ENCODE assay signal across 7 cellular contexts in the genomic region with DNA sequence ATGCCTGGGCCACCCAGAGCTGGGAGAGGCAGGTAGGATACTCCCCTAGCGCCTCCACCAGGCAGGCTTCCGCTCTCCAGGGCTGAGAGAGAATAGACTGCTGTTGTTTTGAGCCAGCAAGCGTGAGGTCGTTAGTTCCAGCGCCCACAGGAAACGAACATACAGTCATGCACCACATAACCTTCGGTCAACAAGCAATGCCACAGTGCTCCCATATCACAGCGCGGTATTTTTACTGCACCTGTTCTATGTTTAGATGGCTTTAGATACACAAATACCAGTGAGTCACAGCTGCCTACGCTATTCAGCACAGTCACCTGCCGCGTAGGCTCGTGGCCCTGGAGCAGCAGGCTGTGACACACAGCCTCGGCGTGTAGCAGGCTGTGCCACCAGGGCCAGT.
DNase-seq lines count a peak whose midpoint lies in the region; ATAC-seq lines count a peak whose summit lies in the region.
"Not testable (repeated sequence)": the region's sequence is repeated elsewhere in the genome, so short reads cannot be mapped to it uniquely, and the experiment has no call there.

No MANE protein-coding gene starts in this region.

- not testable (repeated sequence) for H3K9me3 Mint-ChIP-seq in activated CD8-positive, alpha-beta T cell treated with anti-CD3 and anti-CD28 coated beads, Interleukin-2, amount 10 ng/mL, durations not matched to agents 7 days and 5 days (ENCODE audit: insufficient read depth); naive B cell

- POLR2A ChIA-PET in activated CD8-positive, alpha-beta T cell treated with anti-CD3 and anti-CD28 coated beads, Interleukin-2, amount 10 ng/mL, durations not matched to agents 7 days and 5 days (lab: Charles Lee) = not testable (repeated sequence)

- H3K27me3 Mint-ChIP-seq in activated CD8-positive, alpha-beta T cell treated with anti-CD3 and anti-CD28 coated beads, Interleukin-2, amount 10 ng/mL, durations not matched to agents 7 days and 5 days (ENCODE audit: low read depth); naive B cell: not testable (repeated sequence)

- not testable (repeated sequence) for H3K36me3 Mint-ChIP-seq in activated CD8-positive, alpha-beta T cell treated with anti-CD3 and anti-CD28 coated beads, Interleukin-2, amount 10 ng/mL, durations not matched to agents 7 days and 5 days (ENCODE audit: low read depth); naive B cell

- peak; percentile 53 for ATAC-seq in GM18867 (IDR thresholded peaks at IDR 0.05; ENCODE audit: unreplicated experiment)
- peak; percentile 39 for ATAC-seq in GM21360 (IDR thresholded peaks at IDR 0.05; ENCODE audit: unreplicated experiment)
- peak; percentile 31 for ATAC-seq in HG02571 (IDR thresholded peaks at IDR 0.05; ENCODE audit: unreplicated experiment)
- peak; percentile 40 for ATAC-seq in HG03045 (IDR thresholded peaks at IDR 0.05; ENCODE audit: unreplicated experiment)
- ATAC-seq in HG03442 (IDR thresholded peaks at IDR 0.05; ENCODE audit: unreplicated experiment) = peak; percentile 33
- ATAC-seq in activated CD8-positive, alpha-beta T cell treated with anti-CD3 and anti-CD28 coated beads, Interleukin-2, amount 10 ng/mL, durations not matched to agents 7 days and 5 days = peak; percentile 72
- ATAC-seq in naive B cell (ENCODE audit: low read depth in 2 of 2) = peak; percentile 52 to 56

- H3K4me1 Mint-ChIP-seq in activated CD8-positive, alpha-beta T cell treated with anti-CD3 and anti-CD28 coated beads, Interleukin-2, amount 10 ng/mL, durations not matched to agents 7 days and 5 days (ENCODE audit: low read depth); naive B cell: not testable (repeated sequence)

- not testable (repeated sequence) for H3K27ac Mint-ChIP-seq in activated CD8-positive, alpha-beta T cell treated with anti-CD3 and anti-CD28 coated beads, Interleukin-2, amount 10 ng/mL, durations not matched to agents 7 days and 5 days; naive B cell

- DNase-seq in activated CD8-positive, alpha-beta T cell treated with anti-CD3 and anti-CD28 coated beads, Interleukin-2, amount 10 ng/mL, durations not matched to agents 7 days and 5 days; naive B cell: not testable (repeated sequence)

- CTCF ChIA-PET in activated CD8-positive, alpha-beta T cell treated with anti-CD3 and anti-CD28 coated beads, Interleukin-2, amount 10 ng/mL, durations not matched to agents 7 days and 5 days (lab: Charles Lee) = not testable (repeated sequence)

- H3K4me3 Mint-ChIP-seq in activated CD8-positive, alpha-beta T cell treated with anti-CD3 and anti-CD28 coated beads, Interleukin-2, amount 10 ng/mL, durations not matched to agents 7 days and 5 days; naive B cell: not testable (repeated sequence)
